ENCODE assay signal across 15 cellular contexts in the genomic region with DNA sequence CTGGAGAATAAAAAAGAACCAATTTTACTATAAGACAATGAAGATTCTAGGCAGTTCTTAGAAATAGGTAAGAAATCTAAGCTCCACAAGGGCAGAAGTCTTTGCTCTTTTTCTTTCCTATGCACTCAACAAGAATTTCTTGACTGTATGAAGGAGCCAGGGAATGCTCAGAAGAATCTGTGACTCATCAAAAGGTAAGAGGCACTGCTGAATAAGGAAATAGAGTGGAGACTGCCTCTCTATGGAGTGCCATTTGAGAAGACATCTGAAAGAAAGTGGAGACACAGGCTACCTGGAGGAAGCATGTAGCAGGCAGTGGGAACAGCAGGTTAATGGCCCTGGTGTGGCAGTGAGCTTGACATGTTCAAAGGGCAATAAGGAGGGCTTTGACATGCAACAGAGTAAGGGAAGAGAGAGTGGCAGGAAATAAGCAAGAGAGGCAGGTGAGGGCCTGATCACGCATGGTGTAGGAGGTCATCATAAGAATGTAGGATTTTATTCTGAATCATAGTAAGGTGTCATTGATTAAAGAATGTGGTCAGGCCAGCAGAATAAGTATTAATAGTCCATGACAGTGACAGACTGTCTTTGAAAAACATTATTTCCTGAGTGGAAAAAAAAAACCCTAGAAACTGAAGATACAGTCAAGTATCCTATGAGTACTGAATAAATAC.
"Had no signal": no experiment of that assay in that cellular context is flagged by ENCODE, and none has a peak within 500 bp of the region (broad histone marks: within the 10 kb centered on the region; RNA-seq: fewer than 3 reads in every experiment).

No MANE protein-coding gene starts in this region.

- H3K4me3 ChIP-seq: dorsolateral prefrontal cortex, right atrium auricular region, thyroid gland, uterus had no signal

- H3K9me3 ChIP-seq: right atrium auricular region, thyroid gland, uterus had no signal

- H3K4me1 ChIP-seq: right atrium auricular region, thyroid gland, uterus had no signal

- H3K27ac ChIP-seq: dorsolateral prefrontal cortex, right atrium auricular region, thyroid gland, uterus had no signal

- H3K27me3 ChIP-seq: dorsolateral prefrontal cortex, right atrium auricular region, thyroid gland, uterus had no signal

- H3K36me3 ChIP-seq: right atrium auricular region, thyroid gland, uterus had no signal

- ATAC-seq: natural killer cell; stimulated activated naive B cell treated with anti-CD40 and anti-IgM and Interleukin-4, amounts not matched to agents 10 μg/mL and 1 μg/mL and 100 μg/mL, for 72 hours had no signal

- DNase-seq: activated CD4-positive, alpha-beta T cell treated with anti-CD3 and anti-CD28 coated beads, Interleukin-2, amount 10 ng/mL, durations not matched to agents 7 days and 5 days; activated CD4-positive, CD25-positive, alpha-beta regulatory T cell; activated naive CD8-positive, alpha-beta T cell treated with anti-CD3 and anti-CD28 coated beads, Interleukin-2, amount 10 ng/mL, durations not matched to agents 7 days and 5 days; aorta; dorsolateral prefrontal cortex; foreskin melanocyte; head of caudate nucleus; immature natural killer cell; natural killer cell; nucleus accumbens; stimulated activated CD4-positive, alpha-beta T cell treated with anti-CD3 and anti-CD28 coated beads, Interleukin-2, amount 100 ng/mL, for 48 hours; stimulated activated naive B cell treated with anti-CD40 and anti-IgM and Interleukin-4, amounts not matched to agents 10 μg/mL and 1 μg/mL and 100 μg/mL, for 72 hours; thyroid gland; uterus had no signal
